In the genomic region with DNA sequence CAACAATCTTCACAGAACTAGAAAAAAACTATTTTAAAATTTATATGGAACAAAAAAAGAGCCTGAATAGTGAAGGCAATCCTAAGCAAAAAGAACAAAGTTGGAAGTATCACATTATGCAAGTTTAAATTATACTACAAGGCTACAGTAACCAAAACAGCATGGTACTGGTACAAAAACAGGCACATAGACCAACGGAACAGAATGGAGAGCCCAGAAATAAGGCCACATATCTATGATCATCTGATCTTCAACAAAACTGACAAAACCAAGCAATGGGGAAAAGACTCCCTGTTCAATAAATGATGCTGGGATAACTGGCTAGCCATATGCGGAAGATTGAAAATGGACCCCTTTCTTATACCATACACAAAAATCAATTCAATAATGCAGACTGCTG, we compare ENCODE assay signal across 6 cellular contexts.
DNase-seq lines count a peak whose midpoint lies in the region; ATAC-seq, FAIRE-seq and TF ChIP-seq lines count a peak whose summit lies in the region.
"Not testable (repeated sequence)": the region's sequence is repeated elsewhere in the genome, so short reads cannot be mapped to it uniquely, and the experiment has no call there.

No MANE protein-coding gene starts in this region.

- not testable (repeated sequence) for BruUV-seq in K562 (replicated peaks; lab: Mats Ljungman, UMichigan)

- not testable (repeated sequence) for H3K27me3 ChIP-seq in Karpas-422 (ENCODE audit: low read length); K562 (ENCODE audit: control insufficient read depth in 2 of 2, insufficient read depth in 2 of 2, low read length in 2 of 2); layer of hippocampus (ENCODE audit: control insufficient read depth, insufficient read depth, low read length)

- not testable (repeated sequence) for TF ChIP-seq POLR2A in K562 (conservative IDR thresholded peaks at IDR 0.05)

- H3K9me1 ChIP-seq in K562 (ENCODE audit: control insufficient read depth, insufficient read depth, low read length) = not testable (repeated sequence)

- H3K79me2 ChIP-seq in Karpas-422 (ENCODE audit: low read length); K562 (ENCODE audit: control insufficient read depth, insufficient read depth, low read length): not testable (repeated sequence)

- POLR2A ChIA-PET in K562 (lab: Yijun Ruan, JAX) = interaction anchor here (1.0 kb wide), 1 partner anchor 74 kb away, joined by 6 read pairs; the partner anchor contains the start of gene RTN4

- H3K4me3 ChIP-seq in Karpas-422 (ENCODE audit: low read length); K562: not testable (repeated sequence)

- not testable (repeated sequence) for ATAC-seq in K562

- not testable (repeated sequence) for TF ChIP-seq EP300 in K562 (IDR thresholded peaks at IDR 0.05; ENCODE audit: low read length)

- not testable (repeated sequence) for TF ChIP-seq CTCF in K562 (IDR thresholded peaks at IDR 0.05 in 2 of 3, conservative IDR thresholded peaks at IDR 0.05 in 1 of 3; ENCODE audit: insufficient read depth in 2 of 3, low read depth in 1 of 3, low read length in 3 of 3)

- H3K36me3 ChIP-seq in Karpas-422 (ENCODE audit: insufficient read depth, low read length); K562 (ENCODE audit: control insufficient read depth, insufficient read depth, low read length): not testable (repeated sequence)

- intact Hi-C loops in K562 (cut with micrococcal nuclease) = not testable (repeated sequence)

- H3K4me1 ChIP-seq in Karpas-422 (ENCODE audit: low read length) = peaks cover 48% of the 10 kb centered on the region
- peaks cover 22 to 45% of the 10 kb centered on the region in 2 experiments for H3K4me1 ChIP-seq in K562 (replicated peaks in 1 of 2; ENCODE audit: control insufficient read depth in 2 of 2, insufficient read depth in 2 of 2, low read length in 2 of 2)

- not testable (repeated sequence) for H4K20me1 ChIP-seq in Karpas-422 (ENCODE audit: insufficient read depth, low read depth, low read length); K562 (replicated peaks; ENCODE audit: control insufficient read depth, insufficient read depth, low read length)

- not testable (repeated sequence) for H2AFZ ChIP-seq in Karpas-422 (ENCODE audit: low read length); K562 (ENCODE audit: low read depth, low read length)

- H3K4me2 ChIP-seq in Karpas-422 (ENCODE audit: low read depth, low read length, poor library complexity, severe bottlenecking); K562 (ENCODE audit: insufficient read depth, low read length): not testable (repeated sequence)

- CTCF ChIA-PET in K562 (lab: Yijun Ruan, JAX; ENCODE audit: low intra/inter-chr PET ratio) = not testable (repeated sequence)

- H3K27ac ChIP-seq in Karpas-422 (ENCODE audit: low read length) (peak overlapping the region; percentile 84; the same call in 1 of the 2 replicates), cingulate gyrus (ENCODE audit: low read depth, low read length) (peak overlapping the region; percentile 42), layer of hippocampus (ENCODE audit: low read depth, low read length) (peak overlapping the region; percentile 84), substantia nigra (ENCODE audit: low read depth, low read length, poor library complexity, severe bottlenecking) (peak overlapping the region; percentile 83), temporal lobe (ENCODE audit: low read depth, low read length) (peak overlapping the region; percentile 94)
- not testable (repeated sequence) for H3K27ac ChIP-seq in K562 (ENCODE audit: extremely low read depth, low read depth, low read length)

- WGBS in K562 (ENCODE audit: insufficient coverage, low coverage, missing lambda C conversion rate) = 76% methylated on average over 2 of the region's 2 CpGs

- not testable (repeated sequence) for H3K9me2 ChIP-seq in Karpas-422 (replicated peaks; ENCODE audit: insufficient read depth, low read length)

- not testable (repeated sequence) for H3K9me3 ChIP-seq in Karpas-422 (ENCODE audit: low read length); K562 (replicated peaks; ENCODE audit: control insufficient read depth, insufficient read depth, low read depth, low read length)

- in situ Hi-C loops in K562 (cut with MboI) = not testable (repeated sequence)

- TF ChIP-seq RAD21 in K562 (CRISPR knock-in tag; conservative IDR thresholded peaks at IDR 0.05 in 1 of 2, IDR thresholded peaks at IDR 0.05 in 1 of 2) = not testable (repeated sequence)

- FAIRE-seq in K562 (lab: Jason Lieb, UNC) = not testable (repeated sequence)

- DNase-seq in Karpas-422; K562 (ENCODE audit: extremely low read depth in 1 of 4, low spot score in 3 of 4); substantia nigra (lab: John Stamatoyannopoulos, UW): not testable (repeated sequence)

- not testable (repeated sequence) for H3K9ac ChIP-seq in Karpas-422 (ENCODE audit: low read length); K562 (ENCODE audit: insufficient read depth in 1 of 2, low read depth in 2 of 2, low read length in 2 of 2)

TF ChIP-seq in K562, 482 proteins besides CTCF, POLR2A, EP300 and RAD21:
- TF ChIP-seq TRIM28 (IDR thresholded peaks at IDR 0.05) = peak; percentile 52; the same call in 1 of the 2 replicates
- TF ChIP-seq RBM25 (IDR thresholded peaks at IDR 0.05; ENCODE audit: low read depth, low read length, severe bottlenecking) = peak; percentile 68
